In genomic region chr20:54068966-54069365, GRCh38 we compare ENCODE assay signal across 19 cellular contexts. TPM values are rescaled to one million over a fixed set of nuclear protein-coding genes. Genes with fewer than 3 reads are reported as not detected.
DNase-seq lines count a peak whose midpoint lies in the region; ATAC-seq, FAIRE-seq and TF ChIP-seq lines count a peak whose summit lies in the region.
"Had no signal": no experiment of that assay in that cellular context is flagged by ENCODE, and none has a peak within 500 bp of the region (broad histone marks: within the 10 kb centered on the region; RNA-seq: fewer than 3 reads in every experiment).

No MANE protein-coding gene starts in this region.

- H3K9ac ChIP-seq in HepG2 (ENCODE audit: insufficient read depth, low read depth, low read length), result no peak overlapping the region
- H3K9ac ChIP-seq in mucosa of stomach (ENCODE audit: low read length), result peak overlapping the region; percentile 93
- H3K9ac ChIP-seq: BLaER1 had no signal

- CTCF ChIA-PET in HepG2 (lab: Yijun Ruan, JAX; ENCODE audit: low intra/inter-chr PET ratio, low total read pairs), result no interaction called here

- ATAC-seq in HepG2, result no peak
- no peak for ATAC-seq in right lobe of liver
- ATAC-seq in foreskin keratinocyte, result no peak
- no peak for ATAC-seq in lower lobe of right lung
- ATAC-seq in HG02623 (IDR thresholded peaks at IDR 0.05; ENCODE audit: unreplicated experiment), result no peak
- ATAC-seq: CD8-positive, alpha-beta T cell; Right ventricle myocardium inferior had no signal

- no TSS peak for BruUV-seq in HepG2 (replicated peaks; lab: Mats Ljungman, UMichigan)

- in situ Hi-C loops in HepG2 (cut with HindIII; ENCODE audit: extremely low pct_ligation_motif_present, low pct_unique_long_range_greater_than_20kb), result loop anchor here (10.0 kb wide), 1 partner anchor 494 kb away; no protein-coding TSS in a partner anchor

- TF ChIP-seq EP300 in HepG2 (IDR thresholded peaks at IDR 0.05; ENCODE audit: low read depth in 2 of 2, low read length in 2 of 2) (no peak), HepG2 (CRISPR knock-in tag; IDR thresholded peaks at IDR 0.05; ENCODE audit: borderline replicate concordance) (no peak)

- TF ChIP-seq CTCF in HepG2 (CRISPR knock-in tag; IDR thresholded peaks at IDR 0.05) (no peak), right lobe of liver (IDR thresholded peaks at IDR 0.05) (no peak), VCaP (conservative IDR thresholded peaks at IDR 0.05) (no peak), foreskin keratinocyte (conservative IDR thresholded peaks at IDR 0.05) (no peak), lower lobe of right lung (IDR thresholded peaks at IDR 0.05) (no peak)

- H3K9me3 ChIP-seq in HepG2 (ENCODE audit: low read length), result no peaks in the 10 kb centered on the region
- H3K9me3 ChIP-seq in right lobe of liver, result no peaks in the 10 kb centered on the region
- no peaks in the 10 kb centered on the region for H3K9me3 ChIP-seq in mucosa of stomach (ENCODE audit: control insufficient read depth, low read length)
- no peaks in the 10 kb centered on the region for H3K9me3 ChIP-seq in lower lobe of right lung
- H3K9me3 ChIP-seq: BLaER1, Peyer's patch had no signal

- TF ChIP-seq RAD21 in HepG2 (CRISPR knock-in tag; IDR thresholded peaks at IDR 0.05), result no peak

- no peaks in the 10 kb centered on the region for H3K36me3 ChIP-seq in HepG2 (replicated peaks in 1 of 2; ENCODE audit: control insufficient read depth in 1 of 2, insufficient read depth in 2 of 2, low read length in 2 of 2)
- no peaks in the 10 kb centered on the region for H3K36me3 ChIP-seq in right lobe of liver
- H3K36me3 ChIP-seq in mucosa of stomach (ENCODE audit: control insufficient read depth, insufficient read depth, low read length), result no peaks in the 10 kb centered on the region
- H3K36me3 ChIP-seq in lower lobe of right lung, result no peaks in the 10 kb centered on the region
- H3K36me3 ChIP-seq: BLaER1, Peyer's patch had no signal

- intact Hi-C loops in HepG2 (cut with micrococcal nuclease; ENCODE audit: unreplicated experiment) (no loop called here), right lobe of liver (cut with DNase I) (no loop called here), lower lobe of right lung (cut with DNase I) (no loop called here)

- TF ChIP-seq POLR2A in HepG2 (IDR thresholded peaks at IDR 0.05; ENCODE audit: insufficient read depth in 1 of 2, low read depth in 2 of 2, low read length in 2 of 2), result no peak
- no peak for TF ChIP-seq POLR2A in right lobe of liver (IDR thresholded peaks at IDR 0.05)

- H3K27me3 ChIP-seq in HepG2 (ENCODE audit: control insufficient read depth in 1 of 2, insufficient read depth in 2 of 2, low read length in 2 of 2), result no peaks in the 10 kb centered on the region; a peak in 1 of 5 replicates
- no peaks in the 10 kb centered on the region for H3K27me3 ChIP-seq in right lobe of liver
- no peaks in the 10 kb centered on the region for H3K27me3 ChIP-seq in mucosa of stomach (ENCODE audit: control insufficient read depth, insufficient read depth, low read length)
- H3K27me3 ChIP-seq in foreskin keratinocyte, result peaks cover 25% of the 10 kb centered on the region
- H3K27me3 ChIP-seq in lower lobe of right lung (ENCODE audit: low read depth), result no peaks in the 10 kb centered on the region
- H3K27me3 ChIP-seq: BLaER1, Peyer's patch had no signal

- POLR2A ChIA-PET in HepG2 (lab: Yijun Ruan, JAX), result interaction anchor here (1.1 to 3.3 kb wide), 8 partner anchors 9 to 489 kb away, joined by 3 to 16 read pairs (median 10); partner anchors contain the start of gene PFDN4

- H3K4me3 ChIP-seq in HepG2 (replicated peaks in 1 of 3; ENCODE audit: insufficient read depth in 1 of 3, low read depth in 2 of 3, low read length in 3 of 3), result no peak overlapping the region
- H3K4me3 ChIP-seq in right lobe of liver, result no peak overlapping the region
- peak overlapping the region; percentile 42 for H3K4me3 ChIP-seq in mucosa of stomach (ENCODE audit: low read length)
- no peak overlapping the region for H3K4me3 ChIP-seq in lower lobe of right lung
- H3K4me3 ChIP-seq: BLaER1 had no signal

- FAIRE-seq in HepG2 (lab: Jason Lieb, UNC), result no peak
- FAIRE-seq in frontal cortex (lab: Jason Lieb, UNC), result no peak
- FAIRE-seq: G401.6, GM12892 had no signal

- H3K4me2 ChIP-seq in HepG2 (ENCODE audit: low read depth, low read length), result 0 out of 2 replicates have a peak overlapping the region, but pooled peaks have one; percentile 71
- H3K4me2 ChIP-seq: BLaER1 had no signal

- peaks cover 54% of the 10 kb centered on the region for H3K4me1 ChIP-seq in HepG2 (ENCODE audit: insufficient read depth, low read length)
- peaks cover 0 to 10% (median 0%) of the 10 kb centered on the region in 4 donors for H3K4me1 ChIP-seq in right lobe of liver
- peaks cover 31% of the 10 kb centered on the region for H3K4me1 ChIP-seq in mucosa of stomach (ENCODE audit: control insufficient read depth, insufficient read depth, low read length)
- peaks cover 4% of the 10 kb centered on the region for H3K4me1 ChIP-seq in foreskin keratinocyte
- H3K4me1 ChIP-seq in lower lobe of right lung, result no peaks in the 10 kb centered on the region

- H3K27ac ChIP-seq in HepG2 (ENCODE audit: extremely low read length, insufficient read depth, low read length), result no peak overlapping the region
- H3K27ac ChIP-seq in right lobe of liver, result no peak overlapping the region
- H3K27ac ChIP-seq in VCaP, result peak overlapping the region; percentile 91
- H3K27ac ChIP-seq in foreskin keratinocyte, result no peak overlapping the region
- no peak overlapping the region for H3K27ac ChIP-seq in lower lobe of right lung
- H3K27ac ChIP-seq: BLaER1 had no signal

- DNase-seq in HepG2 (ENCODE audit: low spot score) (no peak), right lobe of liver (no peak), foreskin keratinocyte (no peak), lower lobe of right lung (no peak), frontal cortex (ENCODE audit: low spot score in 2 of 2) (no peak)
- DNase-seq: CD8-positive, alpha-beta T cell; DND-41; GOT3; NCI-H1436 treated with DMSO at 0.1 percent for 48 hours; NCI-H2227 treated with DMSO at 0.1 percent for 48 hours; NCI-H524 treated with DMSO at 0.1 percent for 48 hours; Peyer's patch had no signal

- no peaks in the 10 kb centered on the region for H4K20me1 ChIP-seq in HepG2 (ENCODE audit: insufficient read depth, low read length)
- H4K20me1 ChIP-seq: BLaER1 had no signal

- no peak overlapping the region for H2AFZ ChIP-seq in HepG2 (ENCODE audit: low read length)

- 89% methylated on average over 5 of the region's 5 CpGs for WGBS in HepG2 (ENCODE audit: low lambda C conversion rate)
- 97% methylated on average over 5 of the region's 5 CpGs for WGBS in right lobe of liver (ENCODE audit: insufficient coverage, low coverage, low lambda C conversion rate, missing lambda C conversion rate)

- H3K79me2 ChIP-seq in HepG2 (ENCODE audit: insufficient read depth, low read length), result no peaks in the 10 kb centered on the region

TF ChIP-seq in HepG2, 621 proteins besides CTCF, POLR2A, EP300 and RAD21 (continues in another document):
- 0 out of 2 replicates have a peak, but pooled peaks have one; percentile 1 for TF ChIP-seq AHR (CRISPR knock-in tag; IDR thresholded peaks at IDR 0.05)

RNA-seq across cellular contexts. Expression of gene BCAS1, which starts 1.4 kb away (rescaled TPM):
- total RNA-seq in HepG2 (2016; rRNA removed; fragmentation: Illumina TruSeq; extraction: Trizol) (0.67 and 0.91 TPM in 2 replicates), right lobe of liver (under 1 TPM in 4 of 6 experiments, not detected in 2; 0.07 to 0.43 (median 0.15) TPM), foreskin keratinocyte (not detected in 2 replicates), lower lobe of right lung (2.8 TPM), frontal cortex (2.4 TPM)
- total RNA-seq in HepG2 (2016; cell fraction: cytosol; rRNA removed; fragmentation: Illumina TruSeq; extraction: Trizol; ENCODE audit: low read depth), result 0.09 and 0.10 TPM in 2 replicates
- total RNA-seq in HepG2 (2016; cell fraction: insoluble cytoplasmic fraction; rRNA removed; fragmentation: Illumina TruSeq; extraction: Trizol), result 0.43 and 1.0 TPM in 2 replicates
- 0.17 and 0.28 TPM in 2 replicates for total RNA-seq in HepG2 (2016; cell fraction: membrane; rRNA removed; fragmentation: Illumina TruSeq; extraction: Trizol)
- 0.53 and 0.62 TPM in 2 replicates for total RNA-seq in HepG2 (2016; cell fraction: nucleus; rRNA removed; fragmentation: Illumina TruSeq; extraction: Trizol)
- polyA plus RNA-seq in HepG2 (2011; rRNA removed) (0.55 and 0.95 TPM in 2 replicates), foreskin keratinocyte (not detected in 2 replicates)
- 0.58 and 0.74 TPM in 2 replicates for polyA plus RNA-seq in HepG2 (2011; cell fraction: cytosol; rRNA removed)
- polyA plus RNA-seq in HepG2 (2011; cell fraction: nucleus; rRNA removed), result 1.00 and 1.0 TPM in 2 replicates
- 0.56 and 1.8 TPM in 2 replicates for polyA plus RNA-seq in HepG2 (2012)
- 0.08 TPM in 1 of 2 replicates, not detected in the other for polyA plus RNA-seq in HepG2 (2016; cell fraction: cytosol; fragmentation: Illumina TruSeq; extraction: Trizol; ENCODE audit: low read depth)
- 0.65 and 0.69 TPM in 2 replicates for polyA plus RNA-seq in HepG2 (2016; cell fraction: insoluble cytoplasmic fraction; fragmentation: Illumina TruSeq; extraction: Trizol; ENCODE audit: low read depth)
- 0.12 TPM in 1 of 2 replicates, not detected in the other for polyA plus RNA-seq in HepG2 (2016; cell fraction: membrane; fragmentation: Illumina TruSeq; extraction: Trizol; ENCODE audit: low read depth)
- polyA plus RNA-seq in HepG2 (2016; cell fraction: nucleus; fragmentation: Illumina TruSeq; extraction: Trizol; ENCODE audit: insufficient read depth, low read depth), result 0.41 and 0.48 TPM in 2 replicates
- 0.22 TPM in 1 of 2 replicates, not detected in the other for polyA minus RNA-seq in HepG2 (2011; rRNA and poly(A)+ RNA removed; ENCODE audit: low replicate concordance)
- 0.59 and 0.62 TPM in 2 replicates for polyA minus RNA-seq in HepG2 (2011; cell fraction: cytosol; rRNA and poly(A)+ RNA removed)
- polyA minus RNA-seq in HepG2 (2011; cell fraction: nucleus; rRNA and poly(A)+ RNA removed), result 2.2 and 2.4 TPM in 2 replicates
- total RNA-seq: CD8-positive, alpha-beta T cell; Right ventricle myocardium inferior had no signal
